In genomic region chr6:144095134-144096002, GRCh38 we compare ENCODE assay signal across 1 cellular context.
A peak's percentile ranks its signal among the peaks of the same experiment; 100 is the strongest.
TF ChIP-seq lines count a peak whose summit lies in the region.

TSS of gene SF3B5 (minus strand) at chr6:144095573. CDS start at chr6:144095497, 76 bp downstream.

TF ChIP-seq in HepG2, 621 proteins besides CTCF, POLR2A, EP300 and RAD21 (continued from another document and continues in another):
- no peak for TF ChIP-seq ZNF234 (CRISPR knock-in tag; conservative IDR thresholded peaks at IDR 0.05)
- TF ChIP-seq CSRNP1 (CRISPR knock-in tag; IDR thresholded peaks at IDR 0.05) = no peak
- peak; percentile 96 for TF ChIP-seq MIXL1 (CRISPR knock-in tag; IDR thresholded peaks at IDR 0.05)
- TF ChIP-seq NCOA5 (CRISPR knock-in tag; IDR thresholded peaks at IDR 0.05) = no peak
- peak; percentile 93; the same call in 1 of the 2 replicates for TF ChIP-seq IKZF5 (CRISPR knock-in tag; IDR thresholded peaks at IDR 0.05)
- peak; percentile 84; the same call in 1 of the 2 replicates for TF ChIP-seq AFF4 (CRISPR knock-in tag; IDR thresholded peaks at IDR 0.05)
- peak; percentile 78 for TF ChIP-seq CAMTA2 (CRISPR knock-in tag; IDR thresholded peaks at IDR 0.05; ENCODE audit: borderline replicate concordance)
- no peak; the same call in 1 of the 2 replicates for TF ChIP-seq TP53 (CRISPR knock-in tag; conservative IDR thresholded peaks at IDR 0.05)
- no peak for TF ChIP-seq PCBP2 (optimal IDR thresholded peaks at IDR 0.05; ENCODE audit: low read depth, low read length, poor library complexity, severe bottlenecking)
- TF ChIP-seq ZNF572 (CRISPR knock-in tag; IDR thresholded peaks at IDR 0.05) = 0 out of 2 replicates have a peak, but pooled peaks have one; percentile 28
- TF ChIP-seq MEIS1 (CRISPR knock-in tag; IDR thresholded peaks at IDR 0.05; ENCODE audit: borderline replicate concordance) = peak; percentile 73
- TF ChIP-seq MXD1 (CRISPR knock-in tag; IDR thresholded peaks at IDR 0.05) = peak; percentile 77
- TF ChIP-seq CBX2 (IDR thresholded peaks at IDR 0.05; ENCODE audit: low read depth, low read length) = no peak; the same call in 1 of the 2 replicates
- no peak for TF ChIP-seq CBX2 (CRISPR knock-in tag; IDR thresholded peaks at IDR 0.05; ENCODE audit: low read depth)
- TF ChIP-seq NFKB2 (CRISPR knock-in tag; IDR thresholded peaks at IDR 0.05; ENCODE audit: borderline replicate concordance) = no peak; the same call in 1 of the 2 replicates
- peak; percentile 45 for TF ChIP-seq AGO1 (IDR thresholded peaks at IDR 0.05; ENCODE audit: low read depth, low read length, poor library complexity, severe bottlenecking)
- TF ChIP-seq KDM4B (CRISPR knock-in tag; IDR thresholded peaks at IDR 0.05) = peak; percentile 96
- no peak for TF ChIP-seq PTBP1 (IDR thresholded peaks at IDR 0.05; ENCODE audit: low read depth, low read length, poor library complexity, severe bottlenecking)
- peak; percentile 95 for TF ChIP-seq GMEB1 (CRISPR knock-in tag; IDR thresholded peaks at IDR 0.05; ENCODE audit: borderline replicate concordance)
- TF ChIP-seq ZNF747 (CRISPR knock-in tag; IDR thresholded peaks at IDR 0.05; ENCODE audit: borderline replicate concordance) = peak; percentile 26; the same call in 1 of the 2 replicates
- peak; percentile 89; the same call in 1 of the 2 replicates for TF ChIP-seq POGK (CRISPR knock-in tag; conservative IDR thresholded peaks at IDR 0.05)
- TF ChIP-seq ZNF33A (CRISPR knock-in tag; IDR thresholded peaks at IDR 0.05; ENCODE audit: borderline replicate concordance) = peak; percentile 56; the same call in 1 of the 2 replicates
- TF ChIP-seq SNAPC4 (CRISPR knock-in tag; IDR thresholded peaks at IDR 0.05) = 0 out of 2 replicates have a peak, but pooled peaks have one; percentile 67
- TF ChIP-seq ZNF331 (CRISPR knock-in tag; IDR thresholded peaks at IDR 0.05) = peak; percentile 94
- TF ChIP-seq ZBTB26 (CRISPR knock-in tag; IDR thresholded peaks at IDR 0.05; ENCODE audit: borderline replicate concordance) = peak; percentile 72
- TF ChIP-seq ZNF607 (CRISPR knock-in tag; IDR thresholded peaks at IDR 0.05; ENCODE audit: borderline replicate concordance) = peak; percentile 31
- TF ChIP-seq ZNF800 (CRISPR knock-in tag; IDR thresholded peaks at IDR 0.05) = peak; percentile 33; the same call in 1 of the 2 replicates
- no peak for TF ChIP-seq SNAPC5 (CRISPR knock-in tag; IDR thresholded peaks at IDR 0.05; ENCODE audit: borderline replicate concordance)
- TF ChIP-seq GATAD1 (CRISPR knock-in tag; IDR thresholded peaks at IDR 0.05) = peak; percentile 99
- TF ChIP-seq ZNF883 (CRISPR knock-in tag; IDR thresholded peaks at IDR 0.05; ENCODE audit: not compliant biosample characterization) = peak; percentile 73
- peak; percentile 83; the same call in 1 of the 2 replicates for TF ChIP-seq AHR (CRISPR knock-in tag; IDR thresholded peaks at IDR 0.05)
- TF ChIP-seq HOXA3 (CRISPR knock-in tag; IDR thresholded peaks at IDR 0.05) = peak; percentile 100
- TF ChIP-seq DNMT1 (CRISPR knock-in tag; IDR thresholded peaks at IDR 0.05) = no peak
- no peak for TF ChIP-seq NFIB (CRISPR knock-in tag; IDR thresholded peaks at IDR 0.05; ENCODE audit: borderline replicate concordance)
- TF ChIP-seq NR0B2 (CRISPR knock-in tag; IDR thresholded peaks at IDR 0.05) = peak; percentile 74
- TF ChIP-seq ZFAT (CRISPR knock-in tag; conservative IDR thresholded peaks at IDR 0.05) = no peak
- TF ChIP-seq ZNF672 (CRISPR knock-in tag; IDR thresholded peaks at IDR 0.05) = no peak
- peak; percentile 92; the same call in 1 of the 2 replicates for TF ChIP-seq DNMT3B (CRISPR knock-in tag; conservative IDR thresholded peaks at IDR 0.05)
- TF ChIP-seq ZNF326 (CRISPR knock-in tag; IDR thresholded peaks at IDR 0.05; ENCODE audit: borderline replicate concordance) = no peak
- TF ChIP-seq JUN (CRISPR knock-in tag; IDR thresholded peaks at IDR 0.05) = peak; percentile 67; the same call in 1 of the 2 replicates
- 0 out of 2 replicates have a peak, but pooled peaks have one; percentile 76 for TF ChIP-seq MYNN (CRISPR knock-in tag; IDR thresholded peaks at IDR 0.05; ENCODE audit: low read depth)
